ENCODE assay signal across 29 cellular contexts in the genomic region with DNA sequence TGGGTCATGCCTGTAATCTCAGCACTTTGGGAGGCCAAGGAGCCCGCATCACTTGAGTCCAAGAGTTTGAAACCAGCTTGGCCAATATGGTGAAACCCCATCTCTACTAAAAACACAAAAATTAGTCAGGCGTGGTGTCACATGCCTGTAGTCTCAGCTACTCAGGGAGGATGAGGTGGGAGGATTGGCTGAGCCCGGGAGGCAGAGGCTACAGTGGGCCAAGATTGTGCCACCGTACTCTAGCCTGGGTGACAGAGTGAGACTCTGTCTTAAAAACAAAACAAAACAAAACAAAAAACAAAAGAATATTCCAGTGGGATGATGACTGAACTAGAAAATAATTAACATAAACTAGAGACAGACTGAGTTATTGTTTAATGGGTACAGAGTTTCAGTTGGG.
"Had no signal": no experiment of that assay in that cellular context is flagged by ENCODE, and none has a peak within 500 bp of the region (broad histone marks: within the 10 kb centered on the region; RNA-seq: fewer than 3 reads in every experiment).

No MANE protein-coding gene starts in this region.

- H3K4me1 ChIP-seq: neural progenitor cell had no signal

- H3K4me3 Mint-ChIP-seq: activated CD8-positive, alpha-beta memory T cell treated with anti-CD3 and anti-CD28 coated beads, Interleukin-2, amount 10 ng/mL, durations not matched to agents 7 days and 5 days; activated CD8-positive, alpha-beta T cell treated with anti-CD3 and anti-CD28 coated beads, Interleukin-2, amount 10 ng/mL, durations not matched to agents 7 days and 5 days; activated naive CD4-positive, alpha-beta T cell treated with anti-CD3 and anti-CD28 coated beads for 36 hours; activated naive CD8-positive, alpha-beta T cell treated with anti-CD3 and anti-CD28 coated beads, Interleukin-2, amount 10 ng/mL, durations not matched to agents 7 days and 5 days; activated T-cell treated with anti-CD3 and anti-CD28 coated beads, Interleukin-2, amount 50 U/mL, for 72 hours; effector memory CD8-positive, alpha-beta T cell; immature natural killer cell; naive thymus-derived CD8-positive, alpha-beta T cell; neural progenitor cell; T-helper 1 cell treated with Interleukin-12 subunit alpha and Interleukin-12 subunit beta and Interleukin-4 antibody, amounts not matched to agents 30 μg/mL and 1 μg/mL, for 36 hours; WTC11 had no signal

- H3K9me3 ChIP-seq: heart left ventricle, left lung, lower lobe of right lung, spleen, tibial nerve had no signal

- H3K9me3 Mint-ChIP-seq: activated naive CD4-positive, alpha-beta T cell treated with anti-CD3 and anti-CD28 coated beads for 36 hours; activated naive CD8-positive, alpha-beta T cell treated with anti-CD3 and anti-CD28 coated beads, Interleukin-2, amount 10 ng/mL, durations not matched to agents 7 days and 5 days; activated T-cell treated with anti-CD3 and anti-CD28 coated beads, Interleukin-2, amount 50 U/mL, for 72 hours; effector memory CD8-positive, alpha-beta T cell; immature natural killer cell; naive thymus-derived CD8-positive, alpha-beta T cell; T-helper 1 cell treated with Interleukin-12 subunit alpha and Interleukin-12 subunit beta and Interleukin-4 antibody, amounts not matched to agents 30 μg/mL and 1 μg/mL, for 36 hours had no signal

- DNase-seq: activated CD4-positive, alpha-beta T cell treated with anti-CD3 and anti-CD28 coated beads for 1 hour; activated CD4-positive, alpha-beta T cell treated with anti-CD3 and anti-CD28 coated beads, Interleukin-2, amount 50 U/mL, for 1 hour; activated CD8-positive, alpha-beta memory T cell treated with anti-CD3 and anti-CD28 coated beads, Interleukin-2, amount 10 ng/mL, durations not matched to agents 7 days and 5 days; activated CD8-positive, alpha-beta T cell treated with anti-CD3 and anti-CD28 coated beads, Interleukin-2, amount 10 ng/mL, durations not matched to agents 7 days and 5 days; activated naive CD4-positive, alpha-beta T cell treated with anti-CD3 and anti-CD28 coated beads for 36 hours; activated naive CD8-positive, alpha-beta T cell treated with anti-CD3 and anti-CD28 coated beads, Interleukin-2, amount 10 ng/mL, durations not matched to agents 7 days and 5 days; activated T-cell treated with anti-CD3 and anti-CD28 coated beads, Interleukin-2, amount 50 U/mL, for 72 hours; brain microvascular endothelial cell; dorsolateral prefrontal cortex; effector memory CD8-positive, alpha-beta T cell; heart left ventricle; hypothalamus; immature natural killer cell; left lung; lower lobe of right lung; mesenchymal stem cell; naive thymus-derived CD8-positive, alpha-beta T cell; occipital lobe; right cardiac atrium; spleen; stimulated activated CD4-positive, alpha-beta T cell treated with anti-CD3 and anti-CD28 coated beads, Interleukin-2, amount 100 ng/mL, for 48 hours; stimulated activated naive CD4-positive, alpha-beta T cell treated with Interleukin-2 at 50 U/mL for 16 hours; T1000 had no signal

- H3K27ac ChIP-seq: brain microvascular endothelial cell, coronary artery, dorsolateral prefrontal cortex, heart left ventricle, left lung, lower lobe of right lung, neural progenitor cell, parathyroid adenoma, spleen, tibial nerve had no signal

- H3K36me3 ChIP-seq: brain microvascular endothelial cell, heart left ventricle, left lung, lower lobe of right lung, neural progenitor cell, spleen, tibial nerve had no signal

- H3K4me3 ChIP-seq: coronary artery, dorsolateral prefrontal cortex, heart left ventricle, left lung, lower lobe of right lung, neural progenitor cell, spleen, tibial nerve had no signal

- H3K27me3 ChIP-seq: brain microvascular endothelial cell, dorsolateral prefrontal cortex, heart left ventricle, left lung, neural progenitor cell, tibial nerve had no signal

- H3K36me3 Mint-ChIP-seq: activated CD8-positive, alpha-beta memory T cell treated with anti-CD3 and anti-CD28 coated beads, Interleukin-2, amount 10 ng/mL, durations not matched to agents 7 days and 5 days; activated naive CD8-positive, alpha-beta T cell treated with anti-CD3 and anti-CD28 coated beads, Interleukin-2, amount 10 ng/mL, durations not matched to agents 7 days and 5 days; immature natural killer cell; naive thymus-derived CD8-positive, alpha-beta T cell; neural progenitor cell; WTC11 had no signal

- H3K27ac Mint-ChIP-seq: activated CD8-positive, alpha-beta memory T cell treated with anti-CD3 and anti-CD28 coated beads, Interleukin-2, amount 10 ng/mL, durations not matched to agents 7 days and 5 days; activated CD8-positive, alpha-beta T cell treated with anti-CD3 and anti-CD28 coated beads, Interleukin-2, amount 10 ng/mL, durations not matched to agents 7 days and 5 days; activated naive CD4-positive, alpha-beta T cell treated with anti-CD3 and anti-CD28 coated beads for 36 hours; activated naive CD8-positive, alpha-beta T cell treated with anti-CD3 and anti-CD28 coated beads, Interleukin-2, amount 10 ng/mL, durations not matched to agents 7 days and 5 days; activated T-cell treated with anti-CD3 and anti-CD28 coated beads, Interleukin-2, amount 50 U/mL, for 72 hours; effector memory CD8-positive, alpha-beta T cell; immature natural killer cell; neural progenitor cell; T-helper 1 cell treated with Interleukin-12 subunit alpha and Interleukin-12 subunit beta and Interleukin-4 antibody, amounts not matched to agents 30 μg/mL and 1 μg/mL, for 36 hours; WTC11 had no signal
